Comparison of ENCODE assay signal across 22 cellular contexts in genomic region chr11:85923455-85923854, GRCh38.
"Had no signal": no experiment of that assay in that cellular context is flagged by ENCODE, and none has a peak within 500 bp of the region (broad histone marks: within the 10 kb centered on the region; RNA-seq: fewer than 3 reads in every experiment).

No MANE protein-coding gene starts in this region.

- H3K4me3 ChIP-seq: coronary artery, psoas muscle, sigmoid colon, skin epidermis, stomach, thoracic aorta, transverse colon had no signal

- H3K4me3 Mint-ChIP-seq: endodermal cell; immature natural killer cell; naive thymus-derived CD4-positive, alpha-beta T cell; nephron progenitor cell had no signal

- H3K79me2 ChIP-seq: parathyroid adenoma had no signal

- H3K27ac ChIP-seq: coronary artery, foreskin keratinocyte, parathyroid adenoma, psoas muscle, sigmoid colon, skin epidermis, stomach, thoracic aorta had no signal

- H3K27ac Mint-ChIP-seq: endodermal cell; immature natural killer cell; naive thymus-derived CD4-positive, alpha-beta T cell had no signal

- H3K4me1 ChIP-seq: foreskin keratinocyte, parathyroid adenoma, psoas muscle, sigmoid colon, stomach had no signal

- H3K36me3 ChIP-seq: sigmoid colon, stomach, thoracic aorta, transverse colon had no signal

- ATAC-seq: foreskin keratinocyte; left cardiac atrium; naive thymus-derived CD4-positive, alpha-beta T cell; psoas muscle had no signal

- DNase-seq: effector CD4-positive, alpha-beta T cell; endodermal cell; erythroblast; foreskin keratinocyte; immature natural killer cell; kidney; left cardiac atrium; mesendoderm; naive thymus-derived CD4-positive, alpha-beta T cell; nephron progenitor cell; psoas muscle; sigmoid colon; stimulated activated CD4-positive, alpha-beta T cell treated with anti-CD3 and anti-CD28 coated beads, Interleukin-12 subunit alpha, Interleukin-12 subunit beta, amount 100 ng/mL, for 4 hours; stimulated activated naive CD4-positive, alpha-beta T cell; stomach; substantia nigra; transverse colon had no signal

- H3K4me1 Mint-ChIP-seq: immature natural killer cell had no signal

- H2AFZ ChIP-seq: parathyroid adenoma had no signal

- H3K36me3 Mint-ChIP-seq: immature natural killer cell had no signal

- H3K27me3 ChIP-seq: sigmoid colon, stomach, transverse colon had no signal

- FAIRE-seq: endothelial cell of umbilical vein, kidney had no signal

- H3K9me3 Mint-ChIP-seq: endodermal cell had no signal

- H3K9ac ChIP-seq: parathyroid adenoma had no signal

- H3K9me3 ChIP-seq: psoas muscle, sigmoid colon, stomach, thoracic aorta, transverse colon had no signal
